In the genomic region with DNA sequence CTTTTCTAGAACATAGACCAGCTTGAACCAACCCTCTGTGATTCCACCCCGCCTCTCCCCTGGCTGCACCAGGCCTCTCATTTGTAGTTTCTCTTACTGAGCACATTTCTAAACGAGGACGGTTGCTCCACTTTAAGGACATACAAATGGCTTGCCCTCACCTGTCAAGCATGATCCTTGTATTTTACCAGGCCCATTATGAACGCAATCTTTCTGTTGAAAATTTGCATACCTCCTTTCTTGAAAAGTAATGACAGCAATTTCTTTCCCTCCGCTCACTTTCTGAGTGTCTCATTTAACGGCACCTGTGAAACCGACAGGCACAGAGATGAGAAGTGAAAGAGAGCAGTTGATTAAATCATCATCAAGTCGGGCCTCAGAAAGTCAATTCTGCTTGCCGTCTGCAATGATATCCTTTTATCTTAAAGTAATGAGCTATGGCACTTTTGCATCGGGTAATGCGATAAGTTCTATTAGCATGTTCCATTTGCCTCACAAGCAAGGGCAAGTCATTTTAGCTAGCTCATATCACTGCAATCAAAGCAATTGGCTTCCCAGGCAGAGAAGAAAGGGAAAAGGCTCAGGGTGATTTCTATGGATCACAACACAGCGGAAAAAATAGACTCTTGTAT, we compare ENCODE assay signal across 18 cellular contexts.
A peak's percentile ranks its signal among the peaks of the same experiment; 100 is the strongest.
DNase-seq lines count a peak whose midpoint lies in the region; ATAC-seq, FAIRE-seq and TF ChIP-seq lines count a peak whose summit lies in the region.
"Had no signal": no experiment of that assay in that cellular context is flagged by ENCODE, and none has a peak within 500 bp of the region (broad histone marks: within the 10 kb centered on the region; RNA-seq: fewer than 3 reads in every experiment).

No MANE protein-coding gene starts in this region.

- peak; percentile 23 to 41 for DNase-seq in NCI-H187 (lab: John Stamatoyannopoulos, UW)
- no peak for DNase-seq in adrenal gland
- no peak for DNase-seq in frontal cortex (ENCODE audit: low spot score in 2 of 2)
- DNase-seq in SW 1271 (lab: John Stamatoyannopoulos, UW): no peak
- DNase-seq: activated gamma-delta T cell; anterior cingulate cortex; left cardiac atrium; NCI-H1105 treated with DMSO at 0.1 percent for 48 hours; NCI-H446 treated with DMSO at 0.1 percent for 48 hours; occipital lobe; Peyer's patch; stimulated activated CD4-positive, alpha-beta T cell treated with anti-CD3 and anti-CD28 coated beads, Interleukin-4, amount 100 ng/mL, for 1 hour; stimulated activated CD8-positive, alpha-beta memory T cell treated with anti-CD3 and anti-CD28 coated beads, Interleukin-4, amount 100 ng/mL, for 48 hours had no signal

- no peak for TF ChIP-seq POLR2A in adrenal gland (IDR thresholded peaks at IDR 0.05)

- peak overlapping the region; percentile 30 for H3K4me3 Mint-ChIP-seq in stimulated activated memory B cell treated with anti-CD40 and anti-IgM and Interleukin-4, amounts not matched to agents 10 μg/mL and 1 μg/mL and 100 μg/mL, for 72 hours
- H3K4me3 Mint-ChIP-seq: WTC11 had no signal

- no peak overlapping the region for H3K4me3 ChIP-seq in adrenal gland
- H3K4me3 ChIP-seq: Peyer's patch had no signal

- ATAC-seq in GM18907 (IDR thresholded peaks at IDR 0.05; ENCODE audit: unreplicated experiment) (peak; percentile 57), GM21786 (IDR thresholded peaks at IDR 0.05; ENCODE audit: unreplicated experiment) (peak; percentile 47)
- peak; percentile 41 for ATAC-seq in stimulated activated memory B cell treated with anti-CD40 and anti-IgM and Interleukin-4, amounts not matched to agents 10 μg/mL and 1 μg/mL and 100 μg/mL, for 72 hours
- ATAC-seq: left cardiac atrium, sciatic nerve, WTC11 had no signal

- H3K27me3 Mint-ChIP-seq in stimulated activated memory B cell treated with anti-CD40 and anti-IgM and Interleukin-4, amounts not matched to agents 10 μg/mL and 1 μg/mL and 100 μg/mL, for 72 hours: no peaks in the 10 kb centered on the region

- H3K4me1 Mint-ChIP-seq in stimulated activated memory B cell treated with anti-CD40 and anti-IgM and Interleukin-4, amounts not matched to agents 10 μg/mL and 1 μg/mL and 100 μg/mL, for 72 hours: peaks cover 11% of the 10 kb centered on the region

- 88 to 97% (median 92%) methylated on average over 12 of the region's 12 CpGs for WGBS in adrenal gland, 4 donors

- H3K36me3 ChIP-seq in adrenal gland (replicated peaks in 1 of 2): no peaks in the 10 kb centered on the region
- H3K36me3 ChIP-seq: Peyer's patch had no signal

- no peaks in the 10 kb centered on the region for H3K27me3 ChIP-seq in adrenal gland
- H3K27me3 ChIP-seq: Peyer's patch had no signal

- no peaks in the 10 kb centered on the region for H3K36me3 Mint-ChIP-seq in stimulated activated memory B cell treated with anti-CD40 and anti-IgM and Interleukin-4, amounts not matched to agents 10 μg/mL and 1 μg/mL and 100 μg/mL, for 72 hours
- H3K36me3 Mint-ChIP-seq: WTC11 had no signal

- no peaks in the 10 kb centered on the region for H3K9me3 ChIP-seq in adrenal gland (replicated peaks in 1 of 3)

- H3K9me3 Mint-ChIP-seq in stimulated activated memory B cell treated with anti-CD40 and anti-IgM and Interleukin-4, amounts not matched to agents 10 μg/mL and 1 μg/mL and 100 μg/mL, for 72 hours: no peaks in the 10 kb centered on the region
- H3K9me3 Mint-ChIP-seq: WTC11 had no signal

- no peak for TF ChIP-seq CTCF in adrenal gland (IDR thresholded peaks at IDR 0.05)

- no peak overlapping the region for H3K27ac ChIP-seq in adrenal gland
- H3K27ac ChIP-seq: Peyer's patch had no signal

- H3K27ac Mint-ChIP-seq in stimulated activated memory B cell treated with anti-CD40 and anti-IgM and Interleukin-4, amounts not matched to agents 10 μg/mL and 1 μg/mL and 100 μg/mL, for 72 hours: no peak overlapping the region
- H3K27ac Mint-ChIP-seq: WTC11 had no signal

- no peaks in the 10 kb centered on the region for H3K4me1 ChIP-seq in adrenal gland (replicated peaks in 1 of 2)
- H3K4me1 ChIP-seq: Peyer's patch had no signal

- intact Hi-C loops in adrenal gland (cut with DNase I): no loop called here

- FAIRE-seq in frontal cortex (lab: Jason Lieb, UNC): no peak

Comparison
In these comparisons a context has a peak if more than half of its experiments do, and no peak if none do; other contexts are left out.
1. DNase-seq: peak in NCI-H187 (2 of 2); none in adrenal gland (0 of 7), frontal cortex (0 of 2) and SW 1271 (0 of 2).
2. Peak in every context shown above with its lines, with median percentiles within 50 percentile points of each other: ATAC-seq.